ENCODE assay signal across 33 cellular contexts in genomic region chr4:127896528-127896927, GRCh38.
"Had no signal": no experiment of that assay in that cellular context is flagged by ENCODE, and none has a peak within 500 bp of the region (broad histone marks: within the 10 kb centered on the region; RNA-seq: fewer than 3 reads in every experiment).

No MANE protein-coding gene starts in this region.

- H3K27ac ChIP-seq: adrenal gland, body of pancreas, brain microvascular endothelial cell, breast epithelium, VCaP had no signal

- FAIRE-seq: astrocyte, TTC549 had no signal

- H3K4me1 ChIP-seq: body of pancreas, breast epithelium had no signal

- H3K27me3 ChIP-seq: adrenal gland, body of pancreas, brain microvascular endothelial cell, breast epithelium had no signal

- H3K9me3 ChIP-seq: adrenal gland, body of pancreas had no signal

- DNase-seq: activated B cell treated with CpG ODN at 0.5 μM for 24 hours; activated CD4-positive, alpha-beta memory T cell treated with anti-CD3 and anti-CD28 coated beads for 36 hours; activated CD4-positive, alpha-beta T cell treated with anti-CD3 and anti-CD28 coated beads for 4 hours; activated CD4-positive, alpha-beta T cell treated with anti-CD3 and anti-CD28 coated beads, Interleukin-2, amount 10 ng/mL, durations not matched to agents 24 days and 14 days; activated CD4-positive, alpha-beta T cell treated with anti-CD3 and anti-CD28 coated beads, Interleukin-2, amount 50 U/mL, for 1 hour; activated CD4-positive, alpha-beta T cell treated with anti-CD3 and anti-CD28 coated beads, Interleukin-2, amount 50 U/mL, for 4 hours; activated CD4-positive, CD25-positive, alpha-beta regulatory T cell treated with anti-CD3 and anti-CD28 coated beads, Interleukin-2, amount 50 U/mL, for 72 hours; activated CD8-positive, alpha-beta memory T cell treated with anti-CD3 and anti-CD28 coated beads, Interleukin-2, amount 50 U/mL, for 4 hours; activated CD8-positive, alpha-beta T cell treated with anti-CD3 and anti-CD28 coated beads for 36 hours; activated effector memory CD4-positive, alpha-beta T cell treated with anti-CD3 and anti-CD28 coated beads, Interleukin-2, amount 50 U/mL, for 16 hours; activated gamma-delta T cell treated with Interleukin-2 at 50 U/mL for 16 hours; activated naive CD4-positive, alpha-beta T cell; activated naive CD4-positive, alpha-beta T cell treated with anti-CD3 and anti-CD28 coated beads for 36 hours; activated naive CD4-positive, alpha-beta T cell treated with anti-CD3 and anti-CD28 coated beads, Interleukin-2, amount 50 U/mL, for 16 hours; activated naive CD8-positive, alpha-beta T cell treated with anti-CD3 and anti-CD28 coated beads for 36 hours; activated T-cell treated with anti-CD3 and anti-CD28 coated beads for 4 hours; activated T-cell treated with anti-CD3 and anti-CD28 coated beads, Interleukin-2, amount 50 U/mL, for 1 hour; activated T-cell treated with anti-CD3 and anti-CD28 coated beads, Interleukin-2, amount 50 U/mL, for 4 hours; activated T-cell treated with anti-CD3 and anti-CD28 coated beads, Interleukin-2, amount 50 U/mL, for 72 hours; adrenal gland; amniotic stem cell; aorta; body of pancreas; brain microvascular endothelial cell; central memory CD4-positive, alpha-beta T cell; T-helper 2 cell; T-helper 9 cell had no signal

- H3K4me3 ChIP-seq: adrenal gland, body of pancreas, breast epithelium had no signal

- H3K36me3 ChIP-seq: adrenal gland, brain microvascular endothelial cell, breast epithelium had no signal

- ATAC-seq: activated CD8-positive, alpha-beta T cell treated with anti-CD3 and anti-CD28 coated beads for 36 hours; activated naive CD4-positive, alpha-beta T cell treated with anti-CD3 and anti-CD28 coated beads, Interleukin-2, amount 50 U/mL, for 72 hours; activated T-cell treated with anti-CD3 and anti-CD28 coated beads, Interleukin-2, amount 50 U/mL, for 4 hours; activated T-cell treated with anti-CD3 and anti-CD28 coated beads, Interleukin-2, amount 50 U/mL, for 72 hours; activated T-helper 17 cell treated with anti-CD3 and anti-CD28 coated beads, Interleukin-2, amount 50 U/mL, for 72 hours; body of pancreas had no signal
